In genomic region chr1:216560527-216560926, GRCh38 we compare ENCODE assay signal across 20 cellular contexts.
"Had no signal": no experiment of that assay in that cellular context is flagged by ENCODE, and none has a peak within 500 bp of the region (broad histone marks: within the 10 kb centered on the region; RNA-seq: fewer than 3 reads in every experiment).

No MANE protein-coding gene starts in this region.

- H3K4me3 ChIP-seq: gastroesophageal sphincter, lower lobe of right lung, pancreas, sigmoid colon, spleen, thyroid gland had no signal

- ATAC-seq: activated CD4-positive, alpha-beta T cell treated with anti-CD3 and anti-CD28 coated beads for 36 hours; esophagus mucosa; gastroesophageal sphincter; lower lobe of right lung; naive thymus-derived CD8-positive, alpha-beta T cell; pancreas; WTC11 had no signal

- DNase-seq: activated CD4-positive, alpha-beta memory T cell treated with anti-CD3 and anti-CD28 coated beads for 36 hours; activated CD4-positive, alpha-beta T cell treated with anti-CD3 and anti-CD28 coated beads for 36 hours; activated naive CD4-positive, alpha-beta T cell; activated T-cell treated with anti-CD3 and anti-CD28 coated beads for 4 hours; cortex of kidney; effector CD4-positive, alpha-beta T cell; left cardiac atrium; lower lobe of right lung; naive thymus-derived CD8-positive, alpha-beta T cell; pancreas; sigmoid colon; spleen; stimulated activated CD4-positive, alpha-beta T cell treated with anti-CD3 and anti-CD28 coated beads, Interleukin-4, amount 100 ng/mL, for 4 hours; stimulated activated naive CD4-positive, alpha-beta T cell; SW 1271; T-helper 2 cell; thyroid gland had no signal

- H3K4me1 ChIP-seq: gastroesophageal sphincter, lower lobe of right lung, pancreas, sigmoid colon, spleen, thyroid gland had no signal

- H3K27me3 ChIP-seq: gastroesophageal sphincter, pancreas, sigmoid colon, spleen, thyroid gland had no signal

- H3K36me3 ChIP-seq: gastroesophageal sphincter, lower lobe of right lung, pancreas, sigmoid colon, spleen, thyroid gland had no signal

- H3K27ac ChIP-seq: gastroesophageal sphincter, lower lobe of right lung, pancreas, sigmoid colon, spleen, thyroid gland had no signal

- H3K9me3 ChIP-seq: gastroesophageal sphincter, lower lobe of right lung, pancreas, sigmoid colon, spleen, thyroid gland had no signal
